ENCODE assay signal across 12 cellular contexts in the genomic region with DNA sequence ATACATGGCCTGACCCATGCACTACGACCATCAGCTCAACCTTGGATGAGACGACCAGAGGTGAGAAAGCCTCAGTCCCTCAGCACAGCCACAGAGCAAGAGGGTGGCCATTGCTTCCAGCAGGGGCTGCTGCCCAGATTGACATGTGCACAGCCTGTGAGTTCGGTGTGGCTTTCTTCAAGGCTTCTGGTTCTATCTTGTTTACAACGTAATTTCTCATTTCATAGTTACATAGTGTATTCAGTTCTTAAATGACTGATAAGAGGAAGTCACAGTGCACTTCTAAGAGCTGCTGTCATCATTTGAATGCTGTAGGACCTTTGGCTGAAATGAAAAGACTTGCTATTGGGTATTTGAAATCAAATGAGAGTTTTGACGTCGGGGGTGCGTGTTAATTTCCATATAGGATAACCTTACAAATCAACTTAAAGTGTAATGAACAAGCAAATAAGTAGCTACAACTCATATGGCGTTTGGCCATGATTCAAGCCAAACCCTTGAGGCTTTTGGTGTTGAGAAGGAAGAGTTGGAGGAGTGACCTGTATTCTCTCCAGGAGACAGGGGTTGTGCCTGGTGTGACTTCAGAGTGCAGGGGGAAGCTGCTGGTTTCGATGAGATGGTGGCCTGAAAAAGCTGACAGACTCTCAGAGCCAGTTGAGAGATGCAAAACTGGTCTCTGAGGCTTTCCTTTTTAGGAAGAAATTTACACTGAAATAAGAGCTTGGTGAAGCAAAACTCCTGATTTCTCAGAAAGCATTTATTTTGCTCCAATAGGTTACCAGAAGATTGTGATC. TPM values are rescaled to one million over a fixed set of nuclear protein-coding genes. Genes with fewer than 3 reads are reported as not detected.
DNase-seq lines count a peak whose midpoint lies in the region; ATAC-seq and TF ChIP-seq lines count a peak whose summit lies in the region.
"Had no signal": no experiment of that assay in that cellular context is flagged by ENCODE, and none has a peak within 500 bp of the region (broad histone marks: within the 10 kb centered on the region; RNA-seq: fewer than 3 reads in every experiment).

No MANE protein-coding gene starts in this region.

- H3K4me3 ChIP-seq in GM12864 (ENCODE audit: low read depth, low read length) (no peak overlapping the region), OCI-LY3 (ENCODE audit: low read length) (peak overlapping the region; percentile 59), gastrocnemius medialis (no peak overlapping the region), right cardiac atrium (ENCODE audit: low read length) (no peak overlapping the region)

- H3K9me3 ChIP-seq in OCI-LY3 (ENCODE audit: insufficient read depth, low read length) (no peaks in the 10 kb centered on the region), gastrocnemius medialis (no peaks in the 10 kb centered on the region), right cardiac atrium (ENCODE audit: control insufficient read depth, low read length) (no peaks in the 10 kb centered on the region)

- H3K27me3 ChIP-seq in OCI-LY3 (ENCODE audit: low read depth, low read length) (no peaks in the 10 kb centered on the region), gastrocnemius medialis (no peaks in the 10 kb centered on the region), right cardiac atrium (ENCODE audit: control insufficient read depth, insufficient read depth) (no peaks in the 10 kb centered on the region)

- H3K4me1 ChIP-seq in OCI-LY3 (ENCODE audit: low read length) (peaks cover 76% of the 10 kb centered on the region), gastrocnemius medialis (peaks cover 13 to 15% of the 10 kb centered on the region in 2 donors), right cardiac atrium (ENCODE audit: control insufficient read depth, insufficient read depth, low read length) (peaks cover 4% of the 10 kb centered on the region)

- TF ChIP-seq CTCF in GM12864 (IDR thresholded peaks at IDR 0.05; ENCODE audit: low read depth, low read length, missing control alignments) (no peak), OCI-LY3 (IDR thresholded peaks at IDR 0.05; ENCODE audit: low read depth, low read length) (peak; percentile 20; the same call in 1 of the 2 replicates), gastrocnemius medialis (IDR thresholded peaks at IDR 0.05 in 4 of 5, conservative IDR thresholded peaks at IDR 0.05 in 1 of 5) (no peak)

- peak overlapping the region; percentile 88 for H3K9ac ChIP-seq in OCI-LY3 (ENCODE audit: low read length)

- in situ Hi-C loops in gastrocnemius medialis (cut with MboI; ENCODE audit: low sequenced_read_pairs in 4 of 4) = no loop called here

- no peaks in the 10 kb centered on the region for H4K20me1 ChIP-seq in OCI-LY3 (ENCODE audit: insufficient read depth, low read length)

- WGBS in right cardiac atrium = 77% methylated on average over 9 of the region's 9 CpGs

- peak; percentile 85 for ATAC-seq in GM19328 (IDR thresholded peaks at IDR 0.05; ENCODE audit: unreplicated experiment)
- ATAC-seq in HG02884 (IDR thresholded peaks at IDR 0.05; ENCODE audit: unreplicated experiment) = peak; percentile 85
- ATAC-seq in gastrocnemius medialis = no peak
- ATAC-seq in right cardiac atrium = no peak
- ATAC-seq: left colon had no signal

- DNase-seq in GM12864 (ENCODE audit: low read depth) = peak; percentile 48
- DNase-seq in gastrocnemius medialis = no peak
- no peak for DNase-seq in right cardiac atrium
- DNase-seq in NCI-H1417 (lab: John Stamatoyannopoulos, UW) = no peak
- no peak for DNase-seq in mesenteric fat pad (ENCODE audit: low spot score)
- DNase-seq: activated gamma-delta T cell treated with Interleukin-2 at 50 U/mL for 16 hours, Calu3, left colon had no signal

- TF ChIP-seq POLR2A in gastrocnemius medialis (IDR thresholded peaks at IDR 0.05) = no peak

- H3K36me3 ChIP-seq in OCI-LY3 (replicated peaks; ENCODE audit: low read depth, low read length) = peaks cover 45% of the 10 kb centered on the region
- H3K36me3 ChIP-seq in gastrocnemius medialis = no peaks in the 10 kb centered on the region

- intact Hi-C loops in gastrocnemius medialis (cut with DNase I; ENCODE audit: low total_unique reads) (no loop called here), right cardiac atrium (cut with DNase I) (no loop called here)

- H2AFZ ChIP-seq in OCI-LY3 (ENCODE audit: low read depth, low read length) = 0 out of 2 replicates have a peak overlapping the region, but pooled peaks have one; percentile 2

- peak overlapping the region; percentile 94 for H3K27ac ChIP-seq in OCI-LY3 (ENCODE audit: low read length)
- H3K27ac ChIP-seq in gastrocnemius medialis = no peak overlapping the region
- H3K27ac ChIP-seq in right cardiac atrium (ENCODE audit: low read length) = no peak overlapping the region
- H3K27ac ChIP-seq: HL-60 had no signal

- peak overlapping the region; percentile 78 for H3K4me2 ChIP-seq in OCI-LY3 (ENCODE audit: low read length)

- H3K79me2 ChIP-seq in OCI-LY3 (ENCODE audit: low read length) = peaks cover 88% of the 10 kb centered on the region

RNA-seq across cellular contexts. Expression of a gene that starts 51.0 kb away (rescaled TPM):
- total RNA-seq in gastrocnemius medialis (1 to 10 TPM; 5.9 to 7.9 (median 7.6) TPM), right cardiac atrium (10 to 100 TPM; 13.3 to 24.7 (median 20.4) TPM), mesenteric fat pad (20.9 TPM)
- 12.7 TPM for polyA plus RNA-seq in right cardiac atrium

RNA-seq across cellular contexts. Expression of a gene that starts 52.7 kb away (rescaled TPM):
- total RNA-seq in gastrocnemius medialis (10 to 100 TPM; 25.7 to 34.0 (median 29.9) TPM), right cardiac atrium (10 to 100 TPM; 27.1 to 42.9 (median 33.8) TPM), mesenteric fat pad (25.5 TPM)
- polyA plus RNA-seq in right cardiac atrium = 23.4 TPM

Comparison
In these comparisons a context has a peak if more than half of its experiments do, and no peak if none do; other contexts are left out.
1. ATAC-seq: peak in GM19328 (single experiment) and HG02884 (single experiment); none in gastrocnemius medialis (0 of 2) and right cardiac atrium (0 of 2).